Comparison of ENCODE assay signal across 9 cellular contexts in the genomic region with DNA sequence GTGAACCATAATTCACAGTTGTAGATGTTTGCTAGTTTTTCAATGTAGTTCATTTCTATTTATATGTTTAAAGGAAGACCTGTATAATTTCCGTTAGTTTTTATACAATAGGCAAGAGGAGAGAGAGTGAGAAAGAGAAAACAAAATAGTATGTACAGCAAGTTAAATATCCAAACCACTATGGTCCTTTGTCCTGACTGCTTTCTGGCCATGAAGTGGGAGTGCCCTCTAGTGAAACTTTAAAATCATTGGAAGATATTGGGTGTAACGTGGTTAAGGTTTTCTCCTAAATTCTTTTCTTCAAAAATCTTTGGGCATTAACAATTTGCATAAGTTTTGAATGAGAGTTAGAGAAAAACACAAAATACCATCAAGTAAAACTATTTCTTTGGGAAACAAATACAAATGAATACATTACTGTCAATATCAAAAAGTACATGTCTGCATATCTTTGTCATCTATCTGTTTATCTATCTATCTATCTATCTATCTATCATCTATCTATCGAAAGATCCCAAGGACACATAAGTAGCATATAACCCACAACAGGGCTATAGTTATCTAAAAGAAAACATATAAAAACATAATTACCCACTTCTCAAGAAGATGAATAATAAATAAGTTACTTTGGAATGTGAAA.
DNase-seq lines count a peak whose midpoint lies in the region; ATAC-seq and TF ChIP-seq lines count a peak whose summit lies in the region.
"Had no signal": no experiment of that assay in that cellular context is flagged by ENCODE, and none has a peak within 500 bp of the region (broad histone marks: within the 10 kb centered on the region; RNA-seq: fewer than 3 reads in every experiment).

No MANE protein-coding gene starts in this region.

- 10 to 16% methylated on average over 3 of the region's 3 CpGs for WGBS in heart right ventricle, 2 donors

- peak; percentile 71 for DNase-seq in DMS153 treated with DMSO at 0.1 percent for 48 hours (lab: John Stamatoyannopoulos, UW; ENCODE audit: unreplicated experiment)
- peak; percentile 51 to 65 for DNase-seq in SHP77 (lab: John Stamatoyannopoulos, UW)
- DNase-seq in heart right ventricle, result no peak
- DNase-seq in type B pancreatic cell (ENCODE audit: extremely low spot score, unreplicated experiment), result no peak
- no peak for DNase-seq in NCI-H226
- no peak for DNase-seq in CD1c-positive myeloid dendritic cell (ENCODE audit: extremely low spot score)

- peaks cover 0 to 47% (median 30%) of the 10 kb centered on the region in 7 donors for H3K27me3 ChIP-seq in heart right ventricle

- H3K27ac ChIP-seq in heart right ventricle, result no peak overlapping the region

- no peaks in the 10 kb centered on the region for H3K9me3 Mint-ChIP-seq in type B pancreatic cell
- H3K9me3 Mint-ChIP-seq: stimulated activated naive CD8-positive, alpha-beta T cell treated with anti-CD3 and anti-CD28 coated beads, Interleukin-15, Interleukin-2, amounts not matched to agents 100 ng/mL and 50 ng/mL, for 24 hours had no signal

- no peaks in the 10 kb centered on the region for H3K36me3 ChIP-seq in heart right ventricle

- peaks cover 18% of the 10 kb centered on the region for H3K4me1 Mint-ChIP-seq in type B pancreatic cell (ENCODE audit: unreplicated experiment)

- no peak overlapping the region for H3K4me3 Mint-ChIP-seq in type B pancreatic cell
- H3K4me3 Mint-ChIP-seq: stimulated activated naive CD8-positive, alpha-beta T cell treated with anti-CD3 and anti-CD28 coated beads, Interleukin-15, Interleukin-2, amounts not matched to agents 100 ng/mL and 50 ng/mL, for 24 hours had no signal

- no peak overlapping the region for H3K27ac Mint-ChIP-seq in type B pancreatic cell
- H3K27ac Mint-ChIP-seq: stimulated activated naive CD8-positive, alpha-beta T cell treated with anti-CD3 and anti-CD28 coated beads, Interleukin-15, Interleukin-2, amounts not matched to agents 100 ng/mL and 50 ng/mL, for 24 hours had no signal

- no peaks in the 10 kb centered on the region for H3K9me3 ChIP-seq in heart right ventricle

- no peaks in the 10 kb centered on the region for H3K4me1 ChIP-seq in heart right ventricle

- TF ChIP-seq CTCF in LNCAP (IDR thresholded peaks at IDR 0.05) (peak; percentile 72), heart right ventricle (IDR thresholded peaks at IDR 0.05) (peak; percentile 19 to 67 (median 56)), type B pancreatic cell (conservative IDR thresholded peaks at IDR 0.05) (peak; percentile 87)

- peaks cover 6% of the 10 kb centered on the region for H3K27me3 Mint-ChIP-seq in type B pancreatic cell

- H3K36me3 Mint-ChIP-seq in type B pancreatic cell, result no peaks in the 10 kb centered on the region

- no peak overlapping the region for H3K4me3 ChIP-seq in heart right ventricle

- ATAC-seq in heart right ventricle (peak in 1 of 8 donors; percentile 57), GM21390 (IDR thresholded peaks at IDR 0.05; ENCODE audit: unreplicated experiment) (no peak)

- intact Hi-C loops in heart right ventricle (cut with DNase I), result loop anchor here (1.0 to 10.0 kb wide), 7 partner anchors 544 to 1046 kb away; a partner anchor contains a TSS

Comparison
In these comparisons a context has a peak if more than half of its experiments do, and no peak if none do; other contexts are left out.
1. DNase-seq: peak in DMS153 treated with DMSO at 0.1 percent for 48 hours (single experiment) and SHP77 (2 of 2); none in heart right ventricle (0 of 2), type B pancreatic cell (single experiment), NCI-H226 (single experiment) and CD1c-positive myeloid dendritic cell (single experiment).
2. Peak in every context shown above with its lines, with median percentiles within 50 percentile points of each other: CTCF ChIP-seq.